In the genomic region with DNA sequence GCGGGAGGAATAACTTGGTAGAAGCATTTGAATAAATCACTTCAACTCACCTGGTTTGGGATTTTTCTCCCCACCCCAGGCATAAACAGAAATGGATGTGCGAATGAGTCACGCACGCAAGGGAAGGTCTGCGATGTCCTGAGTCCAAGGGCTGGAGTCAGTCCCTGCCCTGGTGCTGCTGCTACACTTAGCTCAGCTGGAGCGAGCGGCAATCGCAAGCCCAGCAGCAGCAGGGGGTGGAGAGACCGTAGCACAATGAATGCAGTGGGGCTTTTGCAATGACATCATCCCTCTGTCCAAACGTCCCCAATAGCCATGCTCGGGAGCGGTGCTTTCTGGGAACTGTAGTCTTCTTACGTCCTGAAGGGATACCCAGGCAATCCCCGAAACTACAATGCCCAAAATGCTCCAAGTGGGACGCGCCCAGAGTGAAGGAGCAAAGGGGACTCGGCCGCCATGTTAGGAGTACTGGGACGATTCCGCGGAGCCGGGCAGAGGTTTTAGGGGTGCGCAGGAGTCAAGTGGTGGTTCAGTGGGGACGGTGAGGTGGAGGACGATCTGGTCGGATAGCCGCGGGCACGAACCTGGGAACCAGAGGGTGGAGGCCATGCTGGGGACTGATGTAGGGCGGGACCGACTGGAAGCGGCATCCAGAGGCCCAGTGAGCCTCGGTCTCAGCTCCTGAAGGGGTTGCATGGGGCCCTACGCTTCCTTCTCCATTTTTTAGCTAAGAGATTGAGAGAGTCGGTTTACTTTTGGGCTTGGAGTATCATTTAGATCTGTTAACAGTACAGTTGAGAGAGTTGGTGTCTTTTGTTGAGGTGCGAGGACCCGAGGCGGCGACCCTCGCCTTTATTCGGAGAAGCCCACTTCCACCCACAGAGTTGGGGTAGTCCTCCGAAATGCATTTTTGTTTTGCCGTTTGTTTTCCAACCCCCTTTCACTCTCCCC, we compare ENCODE assay signal across 8 cellular contexts. TPM values are rescaled to one million over a fixed set of nuclear protein-coding genes. Genes with fewer than 3 reads are reported as not detected.
DNase-seq lines count a peak whose midpoint lies in the region; ATAC-seq and TF ChIP-seq lines count a peak whose summit lies in the region.

A gene with protein sequence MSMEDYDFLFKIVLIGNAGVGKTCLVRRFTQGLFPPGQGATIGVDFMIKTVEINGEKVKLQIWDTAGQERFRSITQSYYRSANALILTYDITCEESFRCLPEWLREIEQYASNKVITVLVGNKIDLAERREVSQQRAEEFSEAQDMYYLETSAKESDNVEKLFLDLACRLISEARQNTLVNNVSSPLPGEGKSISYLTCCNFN (minus strand): TSS at position 257 of the 951 bp plus-strand sequence. CDS start 74,581 bp downstream, outside the sequence.

- H3K27ac ChIP-seq in left lung: peak within 1 kb of the TSS; percentile 86 to 89

- H3K9me3 ChIP-seq in left lung: no peaks in the 10 kb centered on the region

- peaks cover 15 to 60% of the 10 kb centered on the region in 2 donors for H3K4me1 ChIP-seq in left lung

- DNase-seq in C1 segment of cervical spinal cord (lab: John Stamatoyannopoulos, UW) (peak; percentile 80 to 99 (median 96)), NCI-H526 treated with DMSO at 0.1 percent for 48 hours (lab: John Stamatoyannopoulos, UW) (peak; percentile 99), dermis blood vessel endothelial cell (peak; percentile 100), left lung (peak; percentile 92 to 98)
- peak; percentile 90 for DNase-seq in activated CD4-positive, alpha-beta T cell treated with anti-CD3 and anti-CD28 coated beads, Interleukin-2, amount 50 U/mL, for 1 hour
- peak; percentile 80 to 82 for DNase-seq in stimulated activated CD4-positive, alpha-beta T cell treated with anti-CD3 and anti-CD28 coated beads, Interleukin-2, amount 100 ng/mL, for 48 hours

- peaks cover 0 to 17% of the 10 kb centered on the region in 2 donors for H3K36me3 ChIP-seq in left lung

- peak within 1 kb of the TSS; percentile 52 to 89 for H3K4me3 ChIP-seq in left lung

- TF ChIP-seq CTCF in left lung (IDR thresholded peaks at IDR 0.05): no peak

- H3K27me3 ChIP-seq in left lung: peaks cover 0 to 12% of the 10 kb centered on the region in 2 donors

- intact Hi-C loops in left lung (cut with DNase I): no loop called here

- ATAC-seq in GM19351 (IDR thresholded peaks at IDR 0.05; ENCODE audit: unreplicated experiment) (peak; percentile 92), HG03520 (IDR thresholded peaks at IDR 0.05; ENCODE audit: unreplicated experiment) (peak; percentile 96), left lung (peak; percentile 98)

RNA-seq across cellular contexts. Expression of the gene that starts here (rescaled TPM):
- total RNA-seq in dermis blood vessel endothelial cell: 11.2 and 23.1 TPM in 2 replicates
- 10 to 100 TPM; 14.2 to 15.3 TPM for total RNA-seq in left lung

Comparison
In these comparisons a context has a peak if more than half of its experiments do, and no peak if none do; other contexts are left out.
1. Peak in every context shown above with its lines: DNase-seq, ATAC-seq, H3K4me3 ChIP-seq and H3K27ac ChIP-seq.